22 cellular contexts compared by ENCODE assay signal in the genomic region with DNA sequence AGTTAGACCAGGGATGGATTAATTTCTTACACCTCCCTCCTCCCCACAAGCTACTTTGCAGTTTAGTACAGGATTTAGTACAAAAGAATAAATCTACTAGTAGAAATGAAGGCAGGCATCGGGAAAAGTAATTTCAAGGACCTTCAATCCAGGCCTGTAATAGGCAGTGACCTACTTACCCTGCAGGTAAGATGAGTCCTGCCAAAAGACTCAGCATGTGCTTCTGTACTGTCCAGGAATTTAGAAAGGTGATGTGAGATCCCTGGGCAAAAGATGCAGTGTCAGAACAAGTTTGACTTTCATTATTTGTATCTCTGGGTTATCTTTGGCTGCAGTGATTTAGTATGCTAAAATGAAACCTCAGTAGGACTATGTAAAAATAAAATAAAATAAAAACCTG.
"Had no signal": no experiment of that assay in that cellular context is flagged by ENCODE, and none has a peak within 500 bp of the region (broad histone marks: within the 10 kb centered on the region; RNA-seq: fewer than 3 reads in every experiment).

No MANE protein-coding gene starts in this region.

- H3K27ac Mint-ChIP-seq: dendritic cell treated with granulocyte-macrophage colony-stimulating factor and Interleukin-4, amounts not matched to agents 40 ng/mL and 50 ng/mL, for 4 days; effector memory CD8-positive, alpha-beta T cell; endodermal cell had no signal

- H3K9me3 Mint-ChIP-seq: dendritic cell treated with granulocyte-macrophage colony-stimulating factor and Interleukin-4, amounts not matched to agents 40 ng/mL and 50 ng/mL, for 4 days; endodermal cell had no signal

- DNase-seq: colonic mucosa; cortex of kidney; dermis blood vessel endothelial cell; effector CD4-positive, alpha-beta T cell; effector CD8-positive, alpha-beta T cell; effector memory CD4-positive, alpha-beta T cell; effector memory CD8-positive, alpha-beta T cell; endodermal cell; erythroblast; esophagus squamous epithelium; foreskin fibroblast; foreskin keratinocyte; foreskin melanocyte; gastrocnemius medialis; glutamatergic neuron; head of caudate nucleus; heart left ventricle; heart right ventricle had no signal

- H3K27me3 Mint-ChIP-seq: effector memory CD8-positive, alpha-beta T cell had no signal

- H3K4me3 Mint-ChIP-seq: dendritic cell treated with granulocyte-macrophage colony-stimulating factor and Interleukin-4, amounts not matched to agents 40 ng/mL and 50 ng/mL, for 4 days; effector memory CD8-positive, alpha-beta T cell; endodermal cell had no signal

- FAIRE-seq: endometrium, endothelial cell of umbilical vein, frontal cortex had no signal
